15 cellular contexts compared by ENCODE assay signal in genomic region chr10:17115683-17116082, GRCh38. TPM values are rescaled to one million over a fixed set of nuclear protein-coding genes. Genes with fewer than 3 reads are reported as not detected.
A peak's percentile ranks its signal among the peaks of the same experiment; 100 is the strongest.
DNase-seq lines count a peak whose midpoint lies in the region; ATAC-seq, FAIRE-seq and TF ChIP-seq lines count a peak whose summit lies in the region.
"Had no signal": no experiment of that assay in that cellular context is flagged by ENCODE, and none has a peak within 500 bp of the region (broad histone marks: within the 10 kb centered on the region; RNA-seq: fewer than 3 reads in every experiment).

No MANE protein-coding gene starts in this region.

- H3K36me3 Mint-ChIP-seq in astrocyte (ENCODE audit: low read depth, unreplicated experiment): no peaks in the 10 kb centered on the region
- H3K36me3 Mint-ChIP-seq: CD14-positive monocyte had no signal

- H3K4me1 ChIP-seq in astrocyte (ENCODE audit: insufficient read depth, low read length): peaks cover 5% of the 10 kb centered on the region

- no peak for FAIRE-seq in astrocyte (lab: Jason Lieb, UNC)

- H3K4me1 Mint-ChIP-seq in astrocyte (ENCODE audit: low read depth, unreplicated experiment): no peaks in the 10 kb centered on the region

- no peak overlapping the region for H3K4me3 ChIP-seq in astrocyte (ENCODE audit: insufficient read depth, low read depth, low read length)
- H3K4me3 ChIP-seq in H7 (ENCODE audit: insufficient read depth, low read depth, low read length): no peak overlapping the region
- H3K4me3 ChIP-seq: lung had no signal

- no peaks in the 10 kb centered on the region for H3K79me2 ChIP-seq in astrocyte (ENCODE audit: insufficient read depth, low read length)

- H3K9me3 ChIP-seq in astrocyte (ENCODE audit: insufficient read depth, low read depth, low read length): no peaks in the 10 kb centered on the region

- H3K27ac ChIP-seq in astrocyte (ENCODE audit: low read depth, low read length): peak overlapping the region; percentile 20

- H3K27me3 ChIP-seq in astrocyte (ENCODE audit: insufficient read depth, low read length): no peaks in the 10 kb centered on the region
- H3K27me3 ChIP-seq in H7 (ENCODE audit: control insufficient read depth, insufficient read depth, low read length): no peaks in the 10 kb centered on the region

- H4K20me1 ChIP-seq in astrocyte (ENCODE audit: insufficient read depth, low read length): no peaks in the 10 kb centered on the region

- peak; percentile 44 for DNase-seq in AG08395 (ENCODE audit: low spot score)
- DNase-seq in HS-5 (ENCODE audit: low read depth): peak; percentile 30
- peak; percentile 56 for DNase-seq in astrocyte (ENCODE audit: low read depth)
- DNase-seq in iris pigment epithelial cell (ENCODE audit: low read depth): peak; percentile 70
- no peak for DNase-seq in H7
- DNase-seq in NCI-H1930 (lab: John Stamatoyannopoulos, UW): no peak
- DNase-seq: activated CD4-positive, alpha-beta memory T cell treated with anti-CD3 and anti-CD28 coated beads, Interleukin-2, amount 10 ng/mL, durations not matched to agents 7 days and 5 days; activated gamma-delta T cell treated with Interleukin-2 at 50 U/mL for 16 hours; cortex of kidney; NCI-H187; T-helper 17 cell had no signal

- TF ChIP-seq CTCF in astrocyte (IDR thresholded peaks at IDR 0.05; ENCODE audit: insufficient read depth, low read depth, low read length): peak; percentile 31

- H3K27ac Mint-ChIP-seq in astrocyte (ENCODE audit: unreplicated experiment): no peak overlapping the region
- H3K27ac Mint-ChIP-seq: activated CD4-positive, alpha-beta memory T cell treated with anti-CD3 and anti-CD28 coated beads, Interleukin-2, amount 10 ng/mL, durations not matched to agents 7 days and 5 days; T-helper 17 cell had no signal

- ATAC-seq in GM19397 (IDR thresholded peaks at IDR 0.05; ENCODE audit: unreplicated experiment) (no peak), GM19463 (IDR thresholded peaks at IDR 0.05; ENCODE audit: unreplicated experiment) (no peak)

- no peak overlapping the region for H3K4me3 Mint-ChIP-seq in astrocyte (ENCODE audit: unreplicated experiment)
- H3K4me3 Mint-ChIP-seq: activated CD4-positive, alpha-beta memory T cell treated with anti-CD3 and anti-CD28 coated beads, Interleukin-2, amount 10 ng/mL, durations not matched to agents 7 days and 5 days; CD14-positive monocyte; T-helper 17 cell had no signal

- no peaks in the 10 kb centered on the region for H3K36me3 ChIP-seq in astrocyte (ENCODE audit: insufficient read depth, low read length)
- H3K36me3 ChIP-seq in H7 (replicated peaks; ENCODE audit: control insufficient read depth, insufficient read depth, low read length): no peaks in the 10 kb centered on the region

- H3K9me3 Mint-ChIP-seq in astrocyte (ENCODE audit: unreplicated experiment): no peaks in the 10 kb centered on the region
- H3K9me3 Mint-ChIP-seq: activated CD4-positive, alpha-beta memory T cell treated with anti-CD3 and anti-CD28 coated beads, Interleukin-2, amount 10 ng/mL, durations not matched to agents 7 days and 5 days; CD14-positive monocyte had no signal

- peak overlapping the region; percentile 24 for H2AFZ ChIP-seq in astrocyte (ENCODE audit: low read depth, low read length)

- H3K4me2 ChIP-seq in astrocyte (ENCODE audit: low read length): peak overlapping the region; percentile 40

- H3K27me3 Mint-ChIP-seq in astrocyte (ENCODE audit: low read depth, unreplicated experiment): no peaks in the 10 kb centered on the region
- H3K27me3 Mint-ChIP-seq: activated CD4-positive, alpha-beta memory T cell treated with anti-CD3 and anti-CD28 coated beads, Interleukin-2, amount 10 ng/mL, durations not matched to agents 7 days and 5 days; T-helper 17 cell had no signal

- no peak overlapping the region for H3K9ac ChIP-seq in astrocyte (ENCODE audit: low read length)

RNA-seq across cellular contexts. Expression of gene CUBN, which starts 13.9 kb away (rescaled TPM):
- total RNA-seq in astrocyte: 2.7 and 3.5 TPM in 2 replicates
- total RNA-seq in H7 (2014; rRNA removed; shearing (Covaris generic)): 0.10 and 0.11 TPM in 2 replicates

Comparison
In these comparisons a context has a peak if more than half of its experiments do, and no peak if none do; other contexts are left out.
1. DNase-seq: peak in AG08395 (single experiment), HS-5 (single experiment), astrocyte (single experiment) and iris pigment epithelial cell (single experiment); none in H7 (single experiment) and NCI-H1930 (0 of 2).